Comparison of ENCODE assay signal across 17 cellular contexts in the genomic region with DNA sequence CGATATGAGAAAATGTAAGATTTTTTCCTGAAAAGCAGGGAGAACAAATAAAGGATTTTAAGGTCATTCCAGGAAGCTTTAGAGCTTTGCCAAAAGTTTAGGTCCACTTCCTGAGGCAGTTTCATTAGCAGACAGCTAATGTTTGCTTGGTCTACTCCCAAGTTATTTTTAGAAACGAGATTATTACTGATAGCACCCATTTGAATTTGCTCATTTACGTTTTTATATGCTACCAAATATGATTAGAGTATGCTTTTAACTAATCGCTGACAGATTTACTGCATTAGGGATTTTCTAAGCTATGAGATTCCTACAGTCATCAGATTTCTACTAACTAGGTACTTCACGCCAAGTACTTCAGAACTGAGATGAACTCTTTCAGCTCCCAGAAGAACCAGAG.
DNase-seq lines count a peak whose midpoint lies in the region; ATAC-seq, FAIRE-seq and TF ChIP-seq lines count a peak whose summit lies in the region.
"Had no signal": no experiment of that assay in that cellular context is flagged by ENCODE, and none has a peak within 500 bp of the region (broad histone marks: within the 10 kb centered on the region; RNA-seq: fewer than 3 reads in every experiment).

No MANE protein-coding gene starts in this region.

- no peak for ATAC-seq in GM18867 (IDR thresholded peaks at IDR 0.05; ENCODE audit: unreplicated experiment)
- no peak for ATAC-seq in GM18861 (IDR thresholded peaks at IDR 0.05; ENCODE audit: unreplicated experiment)

- H3K36me3 Mint-ChIP-seq in astrocyte (ENCODE audit: low read depth, unreplicated experiment) (peaks cover 20% of the 10 kb centered on the region), neural progenitor cell (peaks cover 21% of the 10 kb centered on the region)

- H3K4me3 ChIP-seq in OCI-LY1 (ENCODE audit: low read depth, low read length, poor library complexity, severe bottlenecking) (no peak overlapping the region), astrocyte (ENCODE audit: insufficient read depth, low read depth, low read length) (no peak overlapping the region), neural progenitor cell (no peak overlapping the region)
- H3K4me3 ChIP-seq: BLaER1 treated with 17β-estradiol and CSF1 and Interleukin-3, amounts not matched to agents 10 nM and 100 nM; HAP-1; PC-9; SJCRH30 had no signal

- H3K9me3 ChIP-seq in OCI-LY1 (ENCODE audit: low read length): no peaks in the 10 kb centered on the region
- H3K9me3 ChIP-seq in astrocyte (ENCODE audit: insufficient read depth, low read depth, low read length): no peaks in the 10 kb centered on the region
- H3K9me3 ChIP-seq in neural progenitor cell (ENCODE audit: low read depth): no peaks in the 10 kb centered on the region
- H3K9me3 ChIP-seq: BLaER1 treated with 17β-estradiol and CSF1 and Interleukin-3, amounts not matched to agents 10 nM and 100 nM; HAP-1; SJCRH30 had no signal

- no peaks in the 10 kb centered on the region for H3K9me2 ChIP-seq in OCI-LY1 (ENCODE audit: low read depth, low read length)

- H3K27me3 ChIP-seq in OCI-LY1 (ENCODE audit: insufficient read depth, low read length) (no peaks in the 10 kb centered on the region), astrocyte (ENCODE audit: insufficient read depth, low read length) (no peaks in the 10 kb centered on the region), neural progenitor cell (no peaks in the 10 kb centered on the region)
- H3K27me3 ChIP-seq: BLaER1 treated with 17β-estradiol and CSF1 and Interleukin-3, amounts not matched to agents 10 nM and 100 nM; SJCRH30 had no signal

- H3K9ac ChIP-seq in OCI-LY1 (ENCODE audit: low read length) (no peak overlapping the region), astrocyte (ENCODE audit: low read length) (no peak overlapping the region), neural progenitor cell (no peak overlapping the region)
- H3K9ac ChIP-seq: BLaER1 treated with 17β-estradiol and CSF1 and Interleukin-3, amounts not matched to agents 10 nM and 100 nM had no signal

- no peak for FAIRE-seq in astrocyte (lab: Jason Lieb, UNC)

- H3K4me2 ChIP-seq in OCI-LY1 (ENCODE audit: low read length): no peak overlapping the region
- no peak overlapping the region for H3K4me2 ChIP-seq in astrocyte (ENCODE audit: low read length)
- H3K4me2 ChIP-seq in neural progenitor cell: no peak overlapping the region
- H3K4me2 ChIP-seq: PC-9 had no signal

- peaks cover 7% of the 10 kb centered on the region for H3K4me1 Mint-ChIP-seq in astrocyte (ENCODE audit: low read depth, unreplicated experiment)
- peaks cover 48% of the 10 kb centered on the region for H3K4me1 Mint-ChIP-seq in neural progenitor cell

- H3K9me3 Mint-ChIP-seq in astrocyte (ENCODE audit: unreplicated experiment): no peaks in the 10 kb centered on the region
- H3K9me3 Mint-ChIP-seq in neural progenitor cell: no peaks in the 10 kb centered on the region

- H3F3A ChIP-seq in OCI-LY1 (ENCODE audit: insufficient read depth, low read length) (no peaks in the 10 kb centered on the region), neural progenitor cell (ENCODE audit: low read depth) (no peaks in the 10 kb centered on the region)

- H3K27ac ChIP-seq in OCI-LY1 (ENCODE audit: low read depth, low read length, poor library complexity, severe bottlenecking) (peak overlapping the region; percentile 45), astrocyte (ENCODE audit: low read depth, low read length) (no peak overlapping the region), neural progenitor cell (no peak overlapping the region)
- H3K27ac ChIP-seq: BLaER1 treated with 17β-estradiol and CSF1 and Interleukin-3, amounts not matched to agents 10 nM and 100 nM; PC-9; SJCRH30 had no signal

- H3K27ac Mint-ChIP-seq in astrocyte (ENCODE audit: unreplicated experiment) (no peak overlapping the region), neural progenitor cell (peak overlapping the region; percentile 72)

- H3K27me3 Mint-ChIP-seq in astrocyte (ENCODE audit: low read depth, unreplicated experiment) (no peaks in the 10 kb centered on the region), neural progenitor cell (ENCODE audit: insufficient read depth, low read depth) (peaks cover 6% of the 10 kb centered on the region)

- no peaks in the 10 kb centered on the region for H3K79me2 ChIP-seq in OCI-LY1 (ENCODE audit: insufficient read depth, low read length)
- H3K79me2 ChIP-seq in astrocyte (ENCODE audit: insufficient read depth, low read length): no peaks in the 10 kb centered on the region
- H3K79me2 ChIP-seq in neural progenitor cell (ENCODE audit: low read depth): no peaks in the 10 kb centered on the region

- DNase-seq in COLO829 (ENCODE audit: low spot score) (peak; percentile 9), astrocyte (ENCODE audit: low read depth) (peak; percentile 4), neural progenitor cell (ENCODE audit: low spot score) (no peak), NCI-H226 (no peak)
- no peak for DNase-seq in effector CD4-positive, alpha-beta T cell
- DNase-seq: DMS 273 treated with DMSO at 0.1 percent for 48 hours, MV-4-11, NCI-H1417, NCI-H187 treated with DMSO at 0.1 percent for 48 hours, NCI-H526 treated with DMSO at 0.1 percent for 48 hours, SJCRH30 had no signal

- H3K4me3 Mint-ChIP-seq in astrocyte (ENCODE audit: unreplicated experiment) (no peak overlapping the region), neural progenitor cell (no peak overlapping the region)

- TF ChIP-seq CTCF in OCI-LY1 (IDR thresholded peaks at IDR 0.05; ENCODE audit: low read length) (no peak), astrocyte (IDR thresholded peaks at IDR 0.05; ENCODE audit: insufficient read depth, low read depth, low read length) (no peak), neural progenitor cell (IDR thresholded peaks at IDR 0.05) (no peak)

- H2AFZ ChIP-seq in OCI-LY1 (ENCODE audit: low read length): no peak overlapping the region
- H2AFZ ChIP-seq in astrocyte (ENCODE audit: low read depth, low read length): no peak overlapping the region
- H2AFZ ChIP-seq in neural progenitor cell (replicated peaks): no peak overlapping the region
- H2AFZ ChIP-seq: PC-9 had no signal

- H3K4me1 ChIP-seq in OCI-LY1 (ENCODE audit: insufficient read depth, low read length, severe bottlenecking) (peaks cover 7% of the 10 kb centered on the region), astrocyte (ENCODE audit: insufficient read depth, low read length) (peaks cover 13% of the 10 kb centered on the region), neural progenitor cell (peaks cover 12% of the 10 kb centered on the region)

- H3K36me3 ChIP-seq in OCI-LY1 (ENCODE audit: insufficient read depth, low read length) (peaks cover 58% of the 10 kb centered on the region), astrocyte (ENCODE audit: insufficient read depth, low read length) (peaks cover 2% of the 10 kb centered on the region), neural progenitor cell (no peaks in the 10 kb centered on the region)
- H3K36me3 ChIP-seq: HAP-1 had no signal

- no peaks in the 10 kb centered on the region for H4K20me1 ChIP-seq in OCI-LY1 (ENCODE audit: insufficient read depth, low read length)
- no peaks in the 10 kb centered on the region for H4K20me1 ChIP-seq in astrocyte (ENCODE audit: insufficient read depth, low read length)
- H4K20me1 ChIP-seq in neural progenitor cell (ENCODE audit: low read depth): no peaks in the 10 kb centered on the region

Comparison
In these comparisons a context has a peak if more than half of its experiments do, and no peak if none do; other contexts are left out.
1. DNase-seq: peak in COLO829 (single experiment) and astrocyte (single experiment); none in neural progenitor cell (single experiment), NCI-H226 (single experiment) and effector CD4-positive, alpha-beta T cell (single experiment).